ENCODE assay signal across 1 cellular context in the genomic region with DNA sequence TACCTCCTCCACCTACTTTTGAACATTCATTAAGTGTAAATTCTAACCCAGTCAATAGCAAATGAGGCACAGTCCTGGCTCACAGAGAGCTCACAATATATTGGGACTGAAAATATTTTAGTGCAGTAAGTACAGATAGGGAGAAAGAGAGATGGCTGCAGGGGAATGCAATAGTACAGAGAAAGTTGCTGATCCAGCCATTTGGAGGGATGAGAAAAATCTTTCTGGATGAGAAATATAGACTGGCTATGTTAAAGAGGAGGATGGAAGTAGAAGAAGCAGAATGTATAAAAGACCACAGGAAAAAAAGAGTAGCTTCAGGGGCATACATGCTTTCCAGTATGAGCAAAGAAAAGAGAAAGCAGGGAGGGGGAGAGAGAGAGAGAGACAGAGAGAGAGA.
TF ChIP-seq lines count a peak whose summit lies in the region.

No MANE protein-coding gene starts in this region.

TF ChIP-seq in K562, 482 proteins besides CTCF, POLR2A, EP300 and RAD21:
- TF ChIP-seq ZNF316 (IDR thresholded peaks at IDR 0.05) (peak; percentile 74), KHSRP (IDR thresholded peaks at IDR 0.05) (no peak), C11orf30 (IDR thresholded peaks at IDR 0.05; ENCODE audit: low read depth) (peak; percentile 58), MAFG (tag; conservative IDR thresholded peaks at IDR 0.05) (peak; percentile 25; the same call in 1 of the 2 replicates), LEF1 (IDR thresholded peaks at IDR 0.05) (no peak)
